ENCODE assay signal across 18 cellular contexts in the genomic region with DNA sequence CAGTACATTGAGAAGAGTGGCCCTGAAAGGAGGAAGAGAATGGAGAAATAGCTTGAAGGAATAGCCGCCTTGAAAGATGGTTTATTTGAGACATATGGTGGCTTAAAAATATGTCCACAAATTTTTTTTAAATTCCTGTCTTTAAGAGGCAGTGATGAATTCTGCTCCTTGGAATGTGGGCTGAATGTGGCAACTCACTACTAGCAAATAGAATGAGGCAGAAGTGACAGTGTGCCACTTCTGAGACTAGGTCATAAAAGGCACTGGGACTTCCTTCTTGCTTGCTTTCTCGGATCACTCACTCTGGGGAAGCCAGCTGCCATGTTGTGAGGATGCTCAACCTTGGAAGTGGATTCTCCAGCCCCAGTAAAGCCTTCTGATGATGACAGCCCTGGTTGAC.
A peak's percentile ranks its signal among the peaks of the same experiment; 100 is the strongest.
DNase-seq lines count a peak whose midpoint lies in the region; ATAC-seq and TF ChIP-seq lines count a peak whose summit lies in the region.
"Had no signal": no experiment of that assay in that cellular context is flagged by ENCODE, and none has a peak within 500 bp of the region (broad histone marks: within the 10 kb centered on the region; RNA-seq: fewer than 3 reads in every experiment).

No MANE protein-coding gene starts in this region.

- no peaks in the 10 kb centered on the region for H3K4me1 Mint-ChIP-seq in activated CD8-positive, alpha-beta memory T cell treated with anti-CD3 and anti-CD28 coated beads, Interleukin-2, amount 10 ng/mL, durations not matched to agents 7 days and 5 days
- peaks cover 20% of the 10 kb centered on the region for H3K4me1 Mint-ChIP-seq in endodermal cell
- H3K4me1 Mint-ChIP-seq in CD8-positive, alpha-beta T cell (ENCODE audit: low read depth): no peaks in the 10 kb centered on the region
- H3K4me1 Mint-ChIP-seq in activated naive CD8-positive, alpha-beta T cell treated with anti-CD3 and anti-CD28 coated beads for 36 hours: no peaks in the 10 kb centered on the region

- H3K4me3 Mint-ChIP-seq in activated CD8-positive, alpha-beta memory T cell treated with anti-CD3 and anti-CD28 coated beads, Interleukin-2, amount 10 ng/mL, durations not matched to agents 7 days and 5 days: no peak overlapping the region
- H3K4me3 Mint-ChIP-seq in endodermal cell: no peak overlapping the region
- no peak overlapping the region for H3K4me3 Mint-ChIP-seq in CD8-positive, alpha-beta T cell
- H3K4me3 Mint-ChIP-seq in activated naive CD8-positive, alpha-beta T cell treated with anti-CD3 and anti-CD28 coated beads for 36 hours: no peak overlapping the region
- H3K4me3 Mint-ChIP-seq: CD4-positive, alpha-beta T cell; HFFc6 had no signal

- POLR2A ChIA-PET in CD8-positive, alpha-beta T cell (lab: Charles Lee): no interaction called here

- H3K9me3 Mint-ChIP-seq in activated CD8-positive, alpha-beta memory T cell treated with anti-CD3 and anti-CD28 coated beads, Interleukin-2, amount 10 ng/mL, durations not matched to agents 7 days and 5 days (ENCODE audit: low read depth): no peaks in the 10 kb centered on the region
- no peaks in the 10 kb centered on the region for H3K9me3 Mint-ChIP-seq in endodermal cell
- H3K9me3 Mint-ChIP-seq in CD8-positive, alpha-beta T cell: no peaks in the 10 kb centered on the region
- H3K9me3 Mint-ChIP-seq in activated naive CD8-positive, alpha-beta T cell treated with anti-CD3 and anti-CD28 coated beads for 36 hours: no peaks in the 10 kb centered on the region
- H3K9me3 Mint-ChIP-seq: CD4-positive, alpha-beta T cell had no signal

- H3K36me3 Mint-ChIP-seq in activated CD8-positive, alpha-beta memory T cell treated with anti-CD3 and anti-CD28 coated beads, Interleukin-2, amount 10 ng/mL, durations not matched to agents 7 days and 5 days: no peaks in the 10 kb centered on the region
- no peaks in the 10 kb centered on the region for H3K36me3 Mint-ChIP-seq in endodermal cell (ENCODE audit: low read depth)
- H3K36me3 Mint-ChIP-seq in CD8-positive, alpha-beta T cell: no peaks in the 10 kb centered on the region
- no peaks in the 10 kb centered on the region for H3K36me3 Mint-ChIP-seq in activated naive CD8-positive, alpha-beta T cell treated with anti-CD3 and anti-CD28 coated beads for 36 hours

- peaks cover 20% of the 10 kb centered on the region for H3K27me3 Mint-ChIP-seq in activated CD8-positive, alpha-beta memory T cell treated with anti-CD3 and anti-CD28 coated beads, Interleukin-2, amount 10 ng/mL, durations not matched to agents 7 days and 5 days
- H3K27me3 Mint-ChIP-seq in endodermal cell (ENCODE audit: insufficient read depth): peaks cover 18% of the 10 kb centered on the region
- H3K27me3 Mint-ChIP-seq in CD8-positive, alpha-beta T cell (ENCODE audit: low read depth): peaks cover 7% of the 10 kb centered on the region
- H3K27me3 Mint-ChIP-seq in activated naive CD8-positive, alpha-beta T cell treated with anti-CD3 and anti-CD28 coated beads for 36 hours: no peaks in the 10 kb centered on the region

- intact Hi-C loops in CD8-positive, alpha-beta T cell (cut with DNase I, micrococcal nuclease): no loop called here

- no peak overlapping the region for H3K27ac ChIP-seq in endodermal cell (ENCODE audit: low read depth, low read length)
- no peak overlapping the region for H3K27ac ChIP-seq in CD8-positive, alpha-beta T cell (ENCODE audit: low read depth, low read length)
- H3K27ac ChIP-seq: C4-2B, GM23248 had no signal

- H3K27me3 ChIP-seq in endodermal cell (ENCODE audit: control insufficient read depth, insufficient read depth, low read length, poor library complexity, severe bottlenecking): no peaks in the 10 kb centered on the region
- no peaks in the 10 kb centered on the region for H3K27me3 ChIP-seq in CD8-positive, alpha-beta T cell (ENCODE audit: insufficient read depth, low read length)

- no peaks in the 10 kb centered on the region for H3K36me3 ChIP-seq in endodermal cell (ENCODE audit: control insufficient read depth, insufficient read depth, low read length)
- H3K36me3 ChIP-seq in CD8-positive, alpha-beta T cell (ENCODE audit: insufficient read depth, low read length): no peaks in the 10 kb centered on the region

- ATAC-seq in activated CD8-positive, alpha-beta memory T cell treated with anti-CD3 and anti-CD28 coated beads, Interleukin-2, amount 10 ng/mL, durations not matched to agents 7 days and 5 days: no peak
- ATAC-seq in CD8-positive, alpha-beta T cell: no peak
- ATAC-seq: HCT116, K562 had no signal

- CTCF ChIA-PET in activated CD8-positive, alpha-beta memory T cell treated with anti-CD3 and anti-CD28 coated beads, Interleukin-2, amount 10 ng/mL, durations not matched to agents 7 days and 5 days (lab: Charles Lee): no interaction called here
- CTCF ChIA-PET in CD8-positive, alpha-beta T cell (lab: Charles Lee): no interaction called here

- H3K27ac Mint-ChIP-seq in activated CD8-positive, alpha-beta memory T cell treated with anti-CD3 and anti-CD28 coated beads, Interleukin-2, amount 10 ng/mL, durations not matched to agents 7 days and 5 days: no peak overlapping the region
- H3K27ac Mint-ChIP-seq in endodermal cell: no peak overlapping the region
- no peak overlapping the region for H3K27ac Mint-ChIP-seq in CD8-positive, alpha-beta T cell
- no peak overlapping the region for H3K27ac Mint-ChIP-seq in activated naive CD8-positive, alpha-beta T cell treated with anti-CD3 and anti-CD28 coated beads for 36 hours
- H3K27ac Mint-ChIP-seq: CD4-positive, alpha-beta T cell; HFFc6 had no signal

- no peaks in the 10 kb centered on the region for H3K4me1 ChIP-seq in endodermal cell (ENCODE audit: control insufficient read depth, insufficient read depth, low read length)
- H3K4me1 ChIP-seq in CD8-positive, alpha-beta T cell (ENCODE audit: insufficient read depth, low read length): no peaks in the 10 kb centered on the region

- WGBS in endodermal cell (ENCODE audit: insufficient coverage in 1 of 2, insufficient read length in 1 of 2), 2 experiments: 92 to 94% methylated on average over 2 of the region's 2 CpGs

- TF ChIP-seq CTCF in endodermal cell (conservative IDR thresholded peaks at IDR 0.05): no peak
- no peak for TF ChIP-seq CTCF in CD8-positive, alpha-beta T cell (IDR thresholded peaks at IDR 0.05)

- no peaks in the 10 kb centered on the region for H3K9me3 ChIP-seq in endodermal cell (ENCODE audit: control insufficient read depth, low read length)
- no peaks in the 10 kb centered on the region for H3K9me3 ChIP-seq in CD8-positive, alpha-beta T cell (ENCODE audit: low read length)

- peak; percentile 34 for DNase-seq in activated CD8-positive, alpha-beta memory T cell treated with anti-CD3 and anti-CD28 coated beads, Interleukin-2, amount 10 ng/mL, durations not matched to agents 7 days and 5 days
- DNase-seq in activated CD8-positive, alpha-beta memory T cell treated with anti-CD3 and anti-CD28 coated beads, Interleukin-2, amount 50 U/mL, for 4 hours: no peak
- DNase-seq in EH (ENCODE audit: low read depth) (peak; percentile 34), endodermal cell (peak; percentile 20), NCI-H510A (lab: John Stamatoyannopoulos, UW) (no peak)
- no peak for DNase-seq in CD8-positive, alpha-beta T cell
- DNase-seq in activated naive CD8-positive, alpha-beta T cell treated with anti-CD3 and anti-CD28 coated beads for 36 hours: no peak
- DNase-seq: ACHN; AML-193; CD4-positive, alpha-beta T cell; DMS153; DMS79; GM23248; HFFc6; IMR-90 had no signal

- H3K4me3 ChIP-seq in endodermal cell (ENCODE audit: low read length): no peak overlapping the region
- no peak overlapping the region for H3K4me3 ChIP-seq in CD8-positive, alpha-beta T cell (ENCODE audit: low read depth, low read length)
- H3K4me3 ChIP-seq: GM23248, K562 had no signal

- H3K9ac ChIP-seq in endodermal cell (ENCODE audit: extremely low read depth, low read length, poor library complexity, severe bottlenecking): no peak overlapping the region
- H3K9ac ChIP-seq: GM23248 had no signal

Comparison
In these comparisons a context has a peak if more than half of its experiments do, and no peak if none do; other contexts are left out.
1. DNase-seq: peak in activated CD8-positive, alpha-beta memory T cell treated with anti-CD3 and anti-CD28 coated beads, Interleukin-2, amount 10 ng/mL, durations not matched to agents 7 days and 5 days (single experiment), EH (single experiment) and endodermal cell (single experiment); none in activated CD8-positive, alpha-beta memory T cell treated with anti-CD3 and anti-CD28 coated beads, Interleukin-2, amount 50 U/mL, for 4 hours (single experiment), CD8-positive, alpha-beta T cell (0 of 7), NCI-H510A (single experiment) and activated naive CD8-positive, alpha-beta T cell treated with anti-CD3 and anti-CD28 coated beads for 36 hours (single experiment).